Comparison of ENCODE assay signal across 23 cellular contexts in genomic region chr4:186755550-186756519, GRCh38. TPM values are rescaled to one million over a fixed set of nuclear protein-coding genes. Genes with fewer than 3 reads are reported as not detected.
DNase-seq lines count a peak whose midpoint lies in the region; ATAC-seq, FAIRE-seq and TF ChIP-seq lines count a peak whose summit lies in the region.
"Had no signal": no experiment of that assay in that cellular context is flagged by ENCODE, and none has a peak within 500 bp of the region (broad histone marks: within the 10 kb centered on the region; RNA-seq: fewer than 3 reads in every experiment).

No MANE protein-coding gene starts in this region.

- intact Hi-C loops in kidney (cut with DNase I) (no loop called here), transverse colon (cut with DNase I; ENCODE audit: low total_unique reads) (no loop called here), stomach (cut with DNase I; ENCODE audit: low total_unique reads) (no loop called here)

- no peaks in the 10 kb centered on the region for H3K9me3 ChIP-seq in kidney (ENCODE audit: control insufficient read depth in 1 of 2, low read length in 2 of 2)
- H3K9me3 ChIP-seq in transverse colon = no peaks in the 10 kb centered on the region
- no peaks in the 10 kb centered on the region for H3K9me3 ChIP-seq in stomach
- H3K9me3 ChIP-seq: BE2C, pancreas, suprapubic skin had no signal

- H3K27ac ChIP-seq in kidney (ENCODE audit: low read depth in 2 of 2, low read length in 2 of 2) (peak overlapping the region; percentile 28 to 34), transverse colon (peak overlapping the region; percentile 48 to 69 (median 54)), stomach (no peak overlapping the region)
- H3K27ac ChIP-seq: pancreas, PC-9, SK-N-MC, suprapubic skin had no signal

- WGBS in transverse colon (ENCODE audit: low coverage in 1 of 2), 2 donors = 85 to 89% methylated on average over 8 of the region's 8 CpGs
- 84 to 92% (median 91%) methylated on average over 8 of the region's 8 CpGs for WGBS in stomach, 5 donors

- no peaks in the 10 kb centered on the region for H3K36me3 Mint-ChIP-seq in activated CD8-positive, alpha-beta memory T cell treated with anti-CD3 and anti-CD28 coated beads, Interleukin-2, amount 10 ng/mL, durations not matched to agents 7 days and 5 days

- H3K4me1 ChIP-seq in kidney (ENCODE audit: control insufficient read depth in 1 of 2, insufficient read depth in 1 of 2, low read depth in 1 of 2, low read length in 2 of 2) (peaks cover 0 to 13% of the 10 kb centered on the region in 2 donors), transverse colon (peaks cover 0 to 8% (median 2%) of the 10 kb centered on the region in 4 donors), stomach (no peaks in the 10 kb centered on the region)
- H3K4me1 ChIP-seq: BE2C, pancreas, suprapubic skin had no signal

- H3K36me3 ChIP-seq in kidney (ENCODE audit: control insufficient read depth in 1 of 2, insufficient read depth in 2 of 2, low read length in 2 of 2) (no peaks in the 10 kb centered on the region), transverse colon (no peaks in the 10 kb centered on the region), stomach (no peaks in the 10 kb centered on the region)
- H3K36me3 ChIP-seq: BE2C, pancreas, suprapubic skin had no signal

- H3K27me3 Mint-ChIP-seq in activated CD8-positive, alpha-beta memory T cell treated with anti-CD3 and anti-CD28 coated beads, Interleukin-2, amount 10 ng/mL, durations not matched to agents 7 days and 5 days = no peaks in the 10 kb centered on the region
- H3K27me3 Mint-ChIP-seq: activated CD4-positive, alpha-beta T cell treated with anti-CD3 and anti-CD28 coated beads, Interleukin-2, amount 10 ng/mL, durations not matched to agents 24 days and 14 days had no signal

- peak; percentile 85 for ATAC-seq in GM19467 (IDR thresholded peaks at IDR 0.05; ENCODE audit: unreplicated experiment)
- ATAC-seq in activated CD8-positive, alpha-beta memory T cell treated with anti-CD3 and anti-CD28 coated beads, Interleukin-2, amount 10 ng/mL, durations not matched to agents 7 days and 5 days = no peak
- ATAC-seq: pancreas had no signal

- TF ChIP-seq CTCF in kidney (IDR thresholded peaks at IDR 0.05; ENCODE audit: borderline replicate concordance, extremely low read depth, insufficient read depth) (no peak), transverse colon (IDR thresholded peaks at IDR 0.05) (no peak), stomach (IDR thresholded peaks at IDR 0.05) (no peak)

- H3K4me3 ChIP-seq in kidney (ENCODE audit: low read length in 2 of 2) (peak overlapping the region in 1 of 2 donors; percentile 8), transverse colon (no peak overlapping the region), stomach (no peak overlapping the region)
- H3K4me3 ChIP-seq: pancreas, PC-9, SK-N-MC, suprapubic skin had no signal

- peaks cover 8% of the 10 kb centered on the region for H3K9me3 Mint-ChIP-seq in activated CD8-positive, alpha-beta memory T cell treated with anti-CD3 and anti-CD28 coated beads, Interleukin-2, amount 10 ng/mL, durations not matched to agents 7 days and 5 days (ENCODE audit: low read depth)
- H3K9me3 Mint-ChIP-seq: endodermal cell, H9 had no signal

- no peak for FAIRE-seq in kidney (lab: Jason Lieb, UNC)
- FAIRE-seq: astrocyte, GM12892, pancreas had no signal

- TF ChIP-seq POLR2A in transverse colon (IDR thresholded peaks at IDR 0.05) (no peak), stomach (IDR thresholded peaks at IDR 0.05) (no peak)

- CTCF ChIA-PET in activated CD8-positive, alpha-beta memory T cell treated with anti-CD3 and anti-CD28 coated beads, Interleukin-2, amount 10 ng/mL, durations not matched to agents 7 days and 5 days (lab: Charles Lee) = no interaction called here

- H3K27ac Mint-ChIP-seq in activated CD8-positive, alpha-beta memory T cell treated with anti-CD3 and anti-CD28 coated beads, Interleukin-2, amount 10 ng/mL, durations not matched to agents 7 days and 5 days = no peak overlapping the region
- H3K27ac Mint-ChIP-seq: activated CD4-positive, alpha-beta T cell treated with anti-CD3 and anti-CD28 coated beads, Interleukin-2, amount 10 ng/mL, durations not matched to agents 24 days and 14 days; endodermal cell had no signal

- no peak overlapping the region for H3K9ac ChIP-seq in kidney (ENCODE audit: low read length in 2 of 2)

- DNase-seq in MV-4-11 (lab: John Stamatoyannopoulos, UW) = peak; percentile 28
- DNase-seq in kidney = no peak
- DNase-seq in transverse colon = peak; percentile 22
- DNase-seq in globus pallidus (ENCODE audit: low spot score) = no peak
- DNase-seq in activated CD8-positive, alpha-beta memory T cell treated with anti-CD3 and anti-CD28 coated beads, Interleukin-2, amount 10 ng/mL, durations not matched to agents 7 days and 5 days = no peak
- no peak for DNase-seq in stomach
- DNase-seq: activated CD4-positive, alpha-beta T cell treated with anti-CD3 and anti-CD28 coated beads, Interleukin-2, amount 10 ng/mL, durations not matched to agents 24 days and 14 days; activated naive CD4-positive, alpha-beta T cell treated with Interleukin-2 at 50 U/mL for 16 hours; BE2C; endodermal cell; GDM1; H9; NCI-H187; NCI-H526; pancreas; PC-9; stimulated activated CD4-positive, alpha-beta T cell treated with anti-CD3 and anti-CD28 coated beads, Interleukin-4, amount 100 ng/mL, for 1 hour; T1000 had no signal

- TF ChIP-seq EP300 in transverse colon (IDR thresholded peaks at IDR 0.05; ENCODE audit: low read depth) = no peak
- TF ChIP-seq EP300 in stomach (IDR thresholded peaks at IDR 0.05) = no peak

- H3K4me1 Mint-ChIP-seq in activated CD8-positive, alpha-beta memory T cell treated with anti-CD3 and anti-CD28 coated beads, Interleukin-2, amount 10 ng/mL, durations not matched to agents 7 days and 5 days = no peaks in the 10 kb centered on the region
- H3K4me1 Mint-ChIP-seq: activated CD4-positive, alpha-beta T cell treated with anti-CD3 and anti-CD28 coated beads, Interleukin-2, amount 10 ng/mL, durations not matched to agents 24 days and 14 days; endodermal cell had no signal

- no peak overlapping the region for H3K4me3 Mint-ChIP-seq in activated CD8-positive, alpha-beta memory T cell treated with anti-CD3 and anti-CD28 coated beads, Interleukin-2, amount 10 ng/mL, durations not matched to agents 7 days and 5 days
- H3K4me3 Mint-ChIP-seq: activated CD4-positive, alpha-beta T cell treated with anti-CD3 and anti-CD28 coated beads, Interleukin-2, amount 10 ng/mL, durations not matched to agents 24 days and 14 days; endodermal cell; H9 had no signal

- in situ Hi-C loops in transverse colon (cut with MboI; ENCODE audit: low pct_ligation_motif_present in 1 of 4, low pct_unique_long_range_greater_than_20kb in 1 of 4, low sequenced_read_pairs in 3 of 4) = no loop called here

- H3K27me3 ChIP-seq in transverse colon (no peaks in the 10 kb centered on the region), stomach (no peaks in the 10 kb centered on the region)
- H3K27me3 ChIP-seq: BE2C, pancreas, suprapubic skin had no signal

RNA-seq across cellular contexts. Expression of gene FAT1, which starts 32.2 kb away (rescaled TPM):
- 254 TPM for total RNA-seq in kidney
- polyA plus RNA-seq in kidney (ENCODE audit: insufficient read depth, low read depth, low replicate concordance) = 62.2 TPM
- 100 to 1,000 TPM; 321 to 477 (median 380) TPM for total RNA-seq in transverse colon
- under 1 TPM in 1 of 2 experiments, not detected in 1; 0.05 TPM for total RNA-seq in activated CD8-positive, alpha-beta memory T cell treated with anti-CD3 and anti-CD28 coated beads, Interleukin-2, amount 10 ng/mL, durations not matched to agents 7 days and 5 days
- total RNA-seq in stomach = 100 to 1,000 TPM in 3 of 5 donors, 10 to 100 TPM in 2; 57.8 to 272 (median 104) TPM
- 10 to 100 TPM in 1 of 3 donors, 1 to 10 TPM in 2; 8.2 to 17.9 (median 8.7) TPM for polyA plus RNA-seq in stomach

Comparison
In these comparisons a context has a peak if more than half of its experiments do, and no peak if none do; other contexts are left out.
1. DNase-seq: peak in MV-4-11 (single experiment) and transverse colon (single experiment); none in kidney (single experiment), globus pallidus (single experiment), activated CD8-positive, alpha-beta memory T cell treated with anti-CD3 and anti-CD28 coated beads, Interleukin-2, amount 10 ng/mL, durations not matched to agents 7 days and 5 days (single experiment) and stomach (single experiment).
2. H3K27ac ChIP-seq: peak in kidney (2 of 2) and transverse colon (4 of 4); none in stomach (0 of 5).
3. RNA of gene FAT1, which starts 32.2 kb away (total RNA-seq): 321 to 477 TPM in transverse colon, 254 TPM in kidney (single experiment) and 57.8 to 272 TPM in stomach; 0.05 TPM in activated CD8-positive, alpha-beta memory T cell treated with anti-CD3 and anti-CD28 coated beads, Interleukin-2, amount 10 ng/mL, durations not matched to agents 7 days and 5 days; every median in the first group is over 10 times any median in the second.